1 cellular context compared by ENCODE assay signal in genomic region chr10:29879862-29880261, GRCh38.
TF ChIP-seq lines count a peak whose summit lies in the region.

No MANE protein-coding gene starts in this region.

TF ChIP-seq in GM23338, 12 proteins besides CTCF, POLR2A, EP300 and RAD21 (continued from another document):
- TF ChIP-seq ZNF462 (CRISPR knock-in tag; IDR thresholded peaks at IDR 0.05) (no peak), ZNF114 (CRISPR knock-in tag; IDR thresholded peaks at IDR 0.05) (no peak), NANOG (IDR thresholded peaks at IDR 0.05; ENCODE audit: borderline replicate concordance) (no peak), POLR2AphosphoS5 (IDR thresholded peaks at IDR 0.05; ENCODE audit: low read depth) (no peak), ETS1 (IDR thresholded peaks at IDR 0.05) (no peak), ZNF331 (CRISPR knock-in tag; IDR thresholded peaks at IDR 0.05; ENCODE audit: low read depth) (no peak), EZH2phosphoT487 (IDR thresholded peaks at IDR 0.05; ENCODE audit: unreplicated experiment) (no peak)
TF ChIP-seq in GM23338: peak in this region for 0.
